ENCODE assay signal across 8 cellular contexts in genomic region chr3:185825639-185826481, GRCh38. TPM values are rescaled to one million over a fixed set of nuclear protein-coding genes. Genes with fewer than 3 reads are reported as not detected.
DNase-seq lines count a peak whose midpoint lies in the region; ATAC-seq and TF ChIP-seq lines count a peak whose summit lies in the region.

No MANE protein-coding gene starts in this region.

- H3K4me2 ChIP-seq in SU-DHL-6 (ENCODE audit: low read depth, low read length, poor library complexity, severe bottlenecking), result peak overlapping the region; percentile 28

- H3K4me3 ChIP-seq in SU-DHL-6 (ENCODE audit: insufficient read depth, low read length, poor library complexity, severe bottlenecking), result no peak overlapping the region
- H3K4me3 ChIP-seq in colonic mucosa, result peak overlapping the region; percentile 77
- H3K4me3 ChIP-seq in lower leg skin (ENCODE audit: low read depth, poor library complexity, severe bottlenecking), result peak overlapping the region; percentile 40

- no peaks in the 10 kb centered on the region for H3K79me2 ChIP-seq in SU-DHL-6 (ENCODE audit: insufficient read depth, low read length)

- H3F3A ChIP-seq in SU-DHL-6 (ENCODE audit: insufficient read depth), result no peaks in the 10 kb centered on the region

- no peak overlapping the region for H2AFZ ChIP-seq in SU-DHL-6 (ENCODE audit: low read depth, low read length, severe bottlenecking)

- no peaks in the 10 kb centered on the region for H3K4me1 ChIP-seq in colonic mucosa

- H3K9me3 ChIP-seq in SU-DHL-6 (ENCODE audit: insufficient read depth, low read length) (no peaks in the 10 kb centered on the region), colonic mucosa (no peaks in the 10 kb centered on the region)

- 1 to 2% methylated on average over 72 to 79 of the region's 90 CpGs for WGBS in lower leg skin, 2 donors

- DNase-seq in 8988T (peak; percentile 81), colonic mucosa (peak; percentile 75), lower leg skin (ENCODE audit: low spot score in 2 of 2) (peak in 1 of 2 donors; percentile 21), DMS153 (lab: John Stamatoyannopoulos, UW) (no peak)
- DNase-seq in stimulated activated naive CD4-positive, alpha-beta T cell treated with Interleukin-2 at 50 U/mL for 16 hours (lab: John Stamatoyannopoulos, UW), result peak; percentile 27

- H3K27me3 ChIP-seq in SU-DHL-6 (ENCODE audit: low read length), result no peaks in the 10 kb centered on the region
- no peaks in the 10 kb centered on the region for H3K27me3 ChIP-seq in colonic mucosa

- H4K20me1 ChIP-seq in SU-DHL-6 (ENCODE audit: low read depth, low read length), result no peaks in the 10 kb centered on the region

- H3K9me2 ChIP-seq in SU-DHL-6 (replicated peaks; ENCODE audit: insufficient read depth, low read length), result no peaks in the 10 kb centered on the region

- TF ChIP-seq POLR2A in lower leg skin (IDR thresholded peaks at IDR 0.05), result no peak

- TF ChIP-seq CTCF in SU-DHL-6 (IDR thresholded peaks at IDR 0.05; ENCODE audit: insufficient read depth, low read length, poor library complexity, severe bottlenecking) (no peak), colonic mucosa (IDR thresholded peaks at IDR 0.05) (no peak), lower leg skin (IDR thresholded peaks at IDR 0.05) (no peak)

- H3K27ac ChIP-seq in SU-DHL-6 (ENCODE audit: low read depth, low read length) (no peak overlapping the region), colonic mucosa (peak overlapping the region; percentile 89)

- no peak overlapping the region for H3K9ac ChIP-seq in SU-DHL-6 (ENCODE audit: low read length)
- peak overlapping the region; percentile 82 to 88 for H3K9ac ChIP-seq in colonic mucosa (ENCODE audit: low read depth in 2 of 2, low read length in 2 of 2)

- intact Hi-C loops in colonic mucosa (cut with DNase I), result loop anchor here (5.0 kb wide), 1 partner anchor 101 kb away; no protein-coding TSS in a partner anchor
- intact Hi-C loops in lower leg skin (cut with DNase I; ENCODE audit: low total_unique reads), result no loop called here

- H3K36me3 ChIP-seq in SU-DHL-6 (ENCODE audit: low read length) (no peaks in the 10 kb centered on the region), colonic mucosa (no peaks in the 10 kb centered on the region)

- peak; percentile 29 for ATAC-seq in GM18861 (IDR thresholded peaks at IDR 0.05; ENCODE audit: unreplicated experiment)
- ATAC-seq in HG03571 (IDR thresholded peaks at IDR 0.05; ENCODE audit: unreplicated experiment), result peak; percentile 35

RNA-seq across cellular contexts. Expression of gene IGF2BP2, which starts 1.0 kb away (rescaled TPM):
- 10 to 100 TPM; 48.7 to 61.2 TPM for total RNA-seq in colonic mucosa
- 10 to 100 TPM in 2 of 4 donors, 1 to 10 TPM in 2; 5.1 to 29.8 (median 9.3) TPM for total RNA-seq in lower leg skin
